Comparison of ENCODE assay signal across 8 cellular contexts in genomic region chr11:65382036-65382803, GRCh38. TPM values are rescaled to one million over a fixed set of nuclear protein-coding genes. Genes with fewer than 3 reads are reported as not detected.
DNase-seq lines count a peak whose midpoint lies in the region; ATAC-seq, FAIRE-seq and TF ChIP-seq lines count a peak whose summit lies in the region.

Gene SLC25A45, minus strand, starts transcription at chr11:65382646. Its CDS starts 695 bp downstream, at chr11:65381951.

- H3K4me3 ChIP-seq in OCI-LY3 (ENCODE audit: low read length): peak within 1 kb of the TSS; percentile 76
- H3K4me3 ChIP-seq in endothelial cell of umbilical vein (replicated peaks in 1 of 3; ENCODE audit: insufficient read depth in 1 of 3, low read depth in 1 of 3, low read length in 3 of 3): peak within 1 kb of the TSS in 1 of 3 experiments; percentile 20
- H3K4me3 ChIP-seq in mucosa of stomach (ENCODE audit: low read length): peak within 1 kb of the TSS; percentile 58

- FAIRE-seq in endothelial cell of umbilical vein (lab: Jason Lieb, UNC): peak; percentile 98

- H3K36me3 ChIP-seq in OCI-LY3 (replicated peaks; ENCODE audit: low read depth, low read length): no peaks in the 10 kb centered on the region
- H3K36me3 ChIP-seq in endothelial cell of umbilical vein (ENCODE audit: control insufficient read depth in 2 of 2, extremely low read depth in 1 of 2, insufficient read depth in 2 of 2, low read length in 2 of 2): no peaks in the 10 kb centered on the region
- no peaks in the 10 kb centered on the region for H3K36me3 ChIP-seq in mucosa of stomach (ENCODE audit: control insufficient read depth, insufficient read depth, low read length)

- TF ChIP-seq CTCF in OCI-LY3 (IDR thresholded peaks at IDR 0.05; ENCODE audit: low read depth, low read length): peak; percentile 90
- peak; percentile 89 to 90 for TF ChIP-seq CTCF in endothelial cell of umbilical vein (IDR thresholded peaks at IDR 0.05; ENCODE audit: extremely low read depth in 1 of 2, insufficient read depth in 1 of 2, low read depth in 1 of 2, low read length in 2 of 2)

- CTCF ChIA-PET in endothelial cell of umbilical vein (lab: Charles Lee): interaction anchor here (0.6 to 3.5 kb wide), 19 partner anchors 11 to 128 kb away, joined by 3 to 38 read pairs (median 4); partner anchors contain the start of gene NEAT1

- peak; percentile 66 for ATAC-seq in GM21529 (IDR thresholded peaks at IDR 0.05; ENCODE audit: unreplicated experiment)

- intact Hi-C loops in endothelial cell of umbilical vein (cut with micrococcal nuclease): loop anchor here (1.0 to 5.0 kb wide), 7 partner anchors 11 to 190 kb away; partner anchors contain the start of genes FAM89B, NEAT1 and ZNRD2

- H3K9ac ChIP-seq in OCI-LY3 (ENCODE audit: low read length) (peak within 1 kb of the TSS; percentile 75), endothelial cell of umbilical vein (replicated peaks; ENCODE audit: extremely low read depth, insufficient read depth, low read length) (peak within 1 kb of the TSS; percentile 82), mucosa of stomach (ENCODE audit: low read length) (peak within 1 kb of the TSS; percentile 88)

- DNase-seq in DMS53 (lab: John Stamatoyannopoulos, UW) (peak; percentile 97), HuH-7.5 (ENCODE audit: low spot score) (peak; percentile 40), endothelial cell of umbilical vein (ENCODE audit: low read depth, low spot score) (peak; percentile 99)
- peak; percentile 93 for DNase-seq in activated CD8-positive, alpha-beta memory T cell treated with anti-CD3 and anti-CD28 coated beads, Interleukin-2, amount 50 U/mL, for 4 hours
- peak; percentile 93 for DNase-seq in stimulated activated CD8-positive, alpha-beta memory T cell treated with anti-CD3 and anti-CD28 coated beads, Interleukin-4, amount 100 ng/mL, for 48 hours

- H3K27me3 ChIP-seq in OCI-LY3 (ENCODE audit: low read depth, low read length) (no peaks in the 10 kb centered on the region), endothelial cell of umbilical vein (ENCODE audit: control insufficient read depth in 2 of 2, insufficient read depth in 2 of 2, low read length in 2 of 2) (no peaks in the 10 kb centered on the region), mucosa of stomach (ENCODE audit: control insufficient read depth, insufficient read depth, low read length) (no peaks in the 10 kb centered on the region)

- H3K9me1 ChIP-seq in endothelial cell of umbilical vein (replicated peaks; ENCODE audit: control insufficient read depth, extremely low read depth, insufficient read depth, low read length): no peaks in the 10 kb centered on the region

- POLR2A ChIA-PET in endothelial cell of umbilical vein (lab: Charles Lee): interaction anchor here (0.6 to 3.4 kb wide), 6 partner anchors 38 to 126 kb away, joined by 3 to 23 read pairs (median 6); partner anchors contain the start of genes MALAT1 and NEAT1

- H3K9me3 ChIP-seq in OCI-LY3 (ENCODE audit: insufficient read depth, low read length): no peaks in the 10 kb centered on the region
- H3K9me3 ChIP-seq in endothelial cell of umbilical vein (replicated peaks; ENCODE audit: control insufficient read depth, insufficient read depth, low read length): no peaks in the 10 kb centered on the region
- H3K9me3 ChIP-seq in mucosa of stomach (ENCODE audit: control insufficient read depth, low read length): no peaks in the 10 kb centered on the region

- H3K4me2 ChIP-seq in OCI-LY3 (ENCODE audit: low read length): peak within 1 kb of the TSS; percentile 96
- peak within 1 kb of the TSS; percentile 68 for H3K4me2 ChIP-seq in endothelial cell of umbilical vein (ENCODE audit: insufficient read depth, low read length)

- H3K27ac ChIP-seq in OCI-LY3 (ENCODE audit: low read length) (peak within 1 kb of the TSS; percentile 82), endothelial cell of umbilical vein (ENCODE audit: insufficient read depth, low read depth, low read length) (peak within 1 kb of the TSS; percentile 95)

- dilution Hi-C loops in endothelial cell of umbilical vein (cut with MboI; ENCODE audit: extremely low pct_ligation_motif_present, low sequenced_read_pairs): no loop called here

- H3K79me2 ChIP-seq in OCI-LY3 (ENCODE audit: low read length): peaks cover 4% of the 10 kb centered on the region
- H3K79me2 ChIP-seq in endothelial cell of umbilical vein (ENCODE audit: control insufficient read depth, insufficient read depth, low read length): peaks cover 9% of the 10 kb centered on the region

- H3K4me1 ChIP-seq in OCI-LY3 (ENCODE audit: low read length): peaks cover 51% of the 10 kb centered on the region
- H3K4me1 ChIP-seq in endothelial cell of umbilical vein (ENCODE audit: control insufficient read depth, extremely low read depth, insufficient read depth, low read length): peaks cover 41% of the 10 kb centered on the region
- peaks cover 40% of the 10 kb centered on the region for H3K4me1 ChIP-seq in mucosa of stomach (ENCODE audit: control insufficient read depth, insufficient read depth, low read length)

- TF ChIP-seq POLR2A in endothelial cell of umbilical vein (IDR thresholded peaks at IDR 0.05; ENCODE audit: low read depth, low read length): peak; percentile 84

- H2AFZ ChIP-seq in OCI-LY3 (ENCODE audit: low read depth, low read length): peak within 1 kb of the TSS; percentile 69
- peak within 1 kb of the TSS; percentile 32 for H2AFZ ChIP-seq in endothelial cell of umbilical vein (ENCODE audit: low read depth, low read length)

- BruUV-seq in endothelial cell of umbilical vein (replicated peaks; lab: Mats Ljungman, UMichigan): no TSS peak

- H4K20me1 ChIP-seq in OCI-LY3 (ENCODE audit: insufficient read depth, low read length) (no peaks in the 10 kb centered on the region), endothelial cell of umbilical vein (replicated peaks; ENCODE audit: control insufficient read depth, extremely low read depth, insufficient read depth, low read length) (no peaks in the 10 kb centered on the region)

TF ChIP-seq in endothelial cell of umbilical vein, 7 proteins besides CTCF, POLR2A, EP300 and RAD21:
- TF ChIP-seq EZH2 (IDR thresholded peaks at IDR 0.05; ENCODE audit: borderline replicate concordance, low read depth, low read length, severe bottlenecking): no peak
- peak; percentile 95 for TF ChIP-seq JUN (IDR thresholded peaks at IDR 0.05; ENCODE audit: borderline replicate concordance, insufficient read depth, insufficient read length, low read depth)
- TF ChIP-seq FOS (IDR thresholded peaks at IDR 0.05; ENCODE audit: borderline replicate concordance, insufficient read depth, low read length): peak; percentile 99
- TF ChIP-seq MYC (IDR thresholded peaks at IDR 0.05; ENCODE audit: low read depth, low read length): peak; percentile 55
- TF ChIP-seq POLR2AphosphoS5 (IDR thresholded peaks at IDR 0.05; ENCODE audit: insufficient read depth, low read depth, low read length): peak; percentile 94
- peak; percentile 81 for TF ChIP-seq GATA2 (IDR thresholded peaks at IDR 0.05; ENCODE audit: insufficient read depth, insufficient read length, low read depth, low read length)
TF ChIP-seq in endothelial cell of umbilical vein: peak in this region for 5.

RNA-seq across cellular contexts. Expression of gene SLC25A45, which starts in this region (rescaled TPM):
- 3.1 and 4.8 TPM in 2 replicates for total RNA-seq in endothelial cell of umbilical vein
- 1.2 TPM in 2 replicates for polyA plus RNA-seq in endothelial cell of umbilical vein
- 0.52 and 0.66 TPM in 2 replicates for polyA plus RNA-seq in endothelial cell of umbilical vein (2011; cell fraction: cytosol; rRNA removed)
- polyA plus RNA-seq in endothelial cell of umbilical vein (2011; cell fraction: nucleus; rRNA removed): 2.1 and 2.5 TPM in 2 replicates
- 1.5 and 1.6 TPM in 2 replicates for polyA plus RNA-seq in endothelial cell of umbilical vein (2012)
- 0.55 and 1.9 TPM in 2 replicates for polyA minus RNA-seq in endothelial cell of umbilical vein
- 6.2 TPM for polyA minus RNA-seq in endothelial cell of umbilical vein (2011; cell fraction: cytosol; rRNA and poly(A)+ RNA removed)
- polyA minus RNA-seq in endothelial cell of umbilical vein (2011; cell fraction: nucleus; rRNA and poly(A)+ RNA removed): 1.7 and 2.0 TPM in 2 replicates

Comparison
In these comparisons a context has a peak if more than half of its experiments do, and no peak if none do; other contexts are left out.
1. DNase-seq: peak in every context shown above with its lines; median percentile 99 in endothelial cell of umbilical vein; 97 in DMS53; 93 in activated CD8-positive, alpha-beta memory T cell treated with anti-CD3 and anti-CD28 coated beads, Interleukin-2, amount 50 U/mL, for 4 hours; 93 in stimulated activated CD8-positive, alpha-beta memory T cell treated with anti-CD3 and anti-CD28 coated beads, Interleukin-4, amount 100 ng/mL, for 48 hours; 40 in HuH-7.5.